ENCODE assay signal across 8 cellular contexts in genomic region chr10:44864637-44865288, GRCh38. TPM values are rescaled to one million over a fixed set of nuclear protein-coding genes. Genes with fewer than 3 reads are reported as not detected.
DNase-seq lines count a peak whose midpoint lies in the region; ATAC-seq and TF ChIP-seq lines count a peak whose summit lies in the region.

No MANE protein-coding gene starts in this region.

- H3K4me3 ChIP-seq in fibroblast of the aortic adventitia (ENCODE audit: low read depth, low read length): peak overlapping the region; percentile 65

- peak overlapping the region; percentile 54 to 93 (median 88) for H3K27ac Mint-ChIP-seq in nephron

- TF ChIP-seq RAD21 in Ishikawa (IDR thresholded peaks at IDR 0.05; ENCODE audit: low read depth): peak; percentile 83

- TF ChIP-seq EP300 in Ishikawa (IDR thresholded peaks at IDR 0.05; ENCODE audit: borderline replicate concordance): no peak

- DNase-seq in DMS114 treated with DMSO at 0.1 percent for 48 hours (lab: John Stamatoyannopoulos, UW; ENCODE audit: unreplicated experiment) (peak; percentile 81), RKO (ENCODE audit: low spot score) (peak; percentile 86), fibroblast of the aortic adventitia (ENCODE audit: low read depth) (peak; percentile 89)
- DNase-seq in activated effector memory CD4-positive, alpha-beta T cell treated with Interleukin-2 at 50 U/mL for 16 hours: peak; percentile 67
- DNase-seq in stimulated activated naive CD4-positive, alpha-beta T cell treated with Interleukin-2 at 50 U/mL for 16 hours (lab: John Stamatoyannopoulos, UW): peak; percentile 70

- peaks cover 30% of the 10 kb centered on the region for H3K4me1 Mint-ChIP-seq in nephron

- TF ChIP-seq CTCF in fibroblast of the aortic adventitia (IDR thresholded peaks at IDR 0.05; ENCODE audit: insufficient read depth, low read length) (peak; percentile 96), nephron (IDR thresholded peaks at IDR 0.05; ENCODE audit: unreplicated experiment in 3 of 3) (peak; percentile 96 to 98 (median 96))

- H3K9me3 Mint-ChIP-seq in nephron: peaks cover 2% of the 10 kb centered on the region

- peak; percentile 92 for ATAC-seq in GM21619 (IDR thresholded peaks at IDR 0.05; ENCODE audit: unreplicated experiment)

- H3K4me3 Mint-ChIP-seq in nephron: peak overlapping the region; percentile 85 to 86 (median 86)

- peaks cover 12% of the 10 kb centered on the region for H3K27me3 Mint-ChIP-seq in nephron (ENCODE audit: low read depth)

- H3K36me3 Mint-ChIP-seq in nephron (ENCODE audit: low read depth): no peaks in the 10 kb centered on the region

TF ChIP-seq in Ishikawa, 13 proteins besides CTCF, POLR2A, EP300 and RAD21:
- no peak for TF ChIP-seq EGR1 (IDR thresholded peaks at IDR 0.05)
- TF ChIP-seq, protein P1, sequence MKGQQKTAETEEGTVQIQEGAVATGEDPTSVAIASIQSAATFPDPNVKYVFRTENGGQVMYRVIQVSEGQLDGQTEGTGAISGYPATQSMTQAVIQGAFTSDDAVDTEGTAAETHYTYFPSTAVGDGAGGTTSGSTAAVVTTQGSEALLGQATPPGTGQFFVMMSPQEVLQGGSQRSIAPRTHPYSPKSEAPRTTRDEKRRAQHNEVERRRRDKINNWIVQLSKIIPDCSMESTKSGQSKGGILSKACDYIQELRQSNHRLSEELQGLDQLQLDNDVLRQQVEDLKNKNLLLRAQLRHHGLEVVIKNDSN (IDR thresholded peaks at IDR 0.05): peak; percentile 91
- TF ChIP-seq CREB1 (IDR thresholded peaks at IDR 0.05; ENCODE audit: low read depth): no peak
- TF ChIP-seq, protein P2, sequence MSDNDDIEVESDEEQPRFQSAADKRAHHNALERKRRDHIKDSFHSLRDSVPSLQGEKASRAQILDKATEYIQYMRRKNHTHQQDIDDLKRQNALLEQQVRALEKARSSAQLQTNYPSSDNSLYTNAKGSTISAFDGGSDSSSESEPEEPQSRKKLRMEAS (IDR thresholded peaks at IDR 0.05): peak; percentile 59; the same call in 1 of the 2 replicates
- TF ChIP-seq CEBPB (IDR thresholded peaks at IDR 0.05): peak; percentile 37; the same call in 1 of the 2 replicates

RNA-seq across cellular contexts. Expression of gene TMEM72, which starts 46.4 kb away (rescaled TPM):
- total RNA-seq in fibroblast of the aortic adventitia (ENCODE audit: low replicate concordance): not detected in 2 replicates

Comparison
In these comparisons a context has a peak if more than half of its experiments do, and no peak if none do; other contexts are left out.
1. Peak in every context shown above with its lines: DNase-seq, ATAC-seq and H3K4me3 ChIP-seq.